Comparison of ENCODE assay signal across 13 cellular contexts in genomic region chr17:64622931-64623654, GRCh38. TPM values are rescaled to one million over a fixed set of nuclear protein-coding genes. Genes with fewer than 3 reads are reported as not detected.
DNase-seq lines count a peak whose midpoint lies in the region; ATAC-seq lines count a peak whose summit lies in the region.
"Had no signal": no experiment of that assay in that cellular context is flagged by ENCODE, and none has a peak within 500 bp of the region (broad histone marks: within the 10 kb centered on the region; RNA-seq: fewer than 3 reads in every experiment).

No MANE protein-coding gene starts in this region.

- ATAC-seq in memory B cell (ENCODE audit: low read depth) (no peak), GM21619 (IDR thresholded peaks at IDR 0.05; ENCODE audit: unreplicated experiment) (no peak)
- ATAC-seq in activated CD8-positive, alpha-beta T cell treated with anti-CD3 and anti-CD28 coated beads, Interleukin-2, amount 10 ng/mL, durations not matched to agents 7 days and 5 days, result no peak

- no peaks in the 10 kb centered on the region for H3K9me3 Mint-ChIP-seq in memory B cell
- no peaks in the 10 kb centered on the region for H3K9me3 Mint-ChIP-seq in activated CD8-positive, alpha-beta T cell treated with anti-CD3 and anti-CD28 coated beads, Interleukin-2, amount 10 ng/mL, durations not matched to agents 7 days and 5 days (ENCODE audit: insufficient read depth)
- H3K9me3 Mint-ChIP-seq in activated T-helper 2 cell treated with anti-CD3 and anti-CD28 coated beads, Interferon-gamma antibody, Interleukin-2, Interleukin-4, amounts not matched to agents 10 μg/mL and 5 μg/mL and 100 μg/mL, durations not matched to agents 14 hours and 24 hours and 36 hours, result no peaks in the 10 kb centered on the region

- POLR2A ChIA-PET in activated CD8-positive, alpha-beta T cell treated with anti-CD3 and anti-CD28 coated beads, Interleukin-2, amount 10 ng/mL, durations not matched to agents 7 days and 5 days (lab: Charles Lee), result no interaction called here

- no peaks in the 10 kb centered on the region for H3K27me3 Mint-ChIP-seq in memory B cell
- no peaks in the 10 kb centered on the region for H3K27me3 Mint-ChIP-seq in activated CD8-positive, alpha-beta T cell treated with anti-CD3 and anti-CD28 coated beads, Interleukin-2, amount 10 ng/mL, durations not matched to agents 7 days and 5 days (ENCODE audit: low read depth)
- H3K27me3 Mint-ChIP-seq in activated T-helper 2 cell treated with anti-CD3 and anti-CD28 coated beads, Interferon-gamma antibody, Interleukin-2, Interleukin-4, amounts not matched to agents 10 μg/mL and 5 μg/mL and 100 μg/mL, durations not matched to agents 14 hours and 24 hours and 36 hours (ENCODE audit: low read depth), result no peaks in the 10 kb centered on the region

- peak overlapping the region; percentile 7 for H3K27ac Mint-ChIP-seq in memory B cell
- H3K27ac Mint-ChIP-seq in activated CD8-positive, alpha-beta T cell treated with anti-CD3 and anti-CD28 coated beads, Interleukin-2, amount 10 ng/mL, durations not matched to agents 7 days and 5 days, result no peak overlapping the region
- H3K27ac Mint-ChIP-seq in activated T-helper 2 cell treated with anti-CD3 and anti-CD28 coated beads, Interferon-gamma antibody, Interleukin-2, Interleukin-4, amounts not matched to agents 10 μg/mL and 5 μg/mL and 100 μg/mL, durations not matched to agents 14 hours and 24 hours and 36 hours, result no peak overlapping the region

- CTCF ChIA-PET in activated CD8-positive, alpha-beta T cell treated with anti-CD3 and anti-CD28 coated beads, Interleukin-2, amount 10 ng/mL, durations not matched to agents 7 days and 5 days (lab: Charles Lee), result interaction anchor here (1.2 to 2.2 kb wide), 3 partner anchors 9 to 20 kb away, joined by 3 to 5 read pairs (median 3); no protein-coding TSS in a partner anchor

- H3K36me3 Mint-ChIP-seq in memory B cell, result peaks cover 8% of the 10 kb centered on the region
- peaks cover 3% of the 10 kb centered on the region for H3K36me3 Mint-ChIP-seq in activated CD8-positive, alpha-beta T cell treated with anti-CD3 and anti-CD28 coated beads, Interleukin-2, amount 10 ng/mL, durations not matched to agents 7 days and 5 days (ENCODE audit: low read depth)
- peaks cover 5% of the 10 kb centered on the region for H3K36me3 Mint-ChIP-seq in activated T-helper 2 cell treated with anti-CD3 and anti-CD28 coated beads, Interferon-gamma antibody, Interleukin-2, Interleukin-4, amounts not matched to agents 10 μg/mL and 5 μg/mL and 100 μg/mL, durations not matched to agents 14 hours and 24 hours and 36 hours (ENCODE audit: low read depth)

- intact Hi-C loops in activated T-helper 2 cell treated with anti-CD3 and anti-CD28 coated beads, Interferon-gamma antibody, Interleukin-2, Interleukin-4, amounts not matched to agents 10 μg/mL and 5 μg/mL and 100 μg/mL, durations not matched to agents 14 hours and 24 hours and 36 hours (cut with micrococcal nuclease), result no loop called here

- H3K4me1 Mint-ChIP-seq in memory B cell, result peaks cover 24% of the 10 kb centered on the region
- peaks cover 7% of the 10 kb centered on the region for H3K4me1 Mint-ChIP-seq in activated CD8-positive, alpha-beta T cell treated with anti-CD3 and anti-CD28 coated beads, Interleukin-2, amount 10 ng/mL, durations not matched to agents 7 days and 5 days (ENCODE audit: low read depth)
- H3K4me1 Mint-ChIP-seq in activated T-helper 2 cell treated with anti-CD3 and anti-CD28 coated beads, Interferon-gamma antibody, Interleukin-2, Interleukin-4, amounts not matched to agents 10 μg/mL and 5 μg/mL and 100 μg/mL, durations not matched to agents 14 hours and 24 hours and 36 hours (ENCODE audit: low read depth), result peaks cover 8% of the 10 kb centered on the region

- in situ Hi-C loops in Caki2 (cut with HindIII; ENCODE audit: low pct_unique_long_range_greater_than_20kb, low sequenced_read_pairs), result no loop called here

- H3K4me3 Mint-ChIP-seq in memory B cell, result no peak overlapping the region
- H3K4me3 Mint-ChIP-seq in activated CD8-positive, alpha-beta T cell treated with anti-CD3 and anti-CD28 coated beads, Interleukin-2, amount 10 ng/mL, durations not matched to agents 7 days and 5 days, result no peak overlapping the region
- H3K4me3 Mint-ChIP-seq in activated T-helper 2 cell treated with anti-CD3 and anti-CD28 coated beads, Interferon-gamma antibody, Interleukin-2, Interleukin-4, amounts not matched to agents 10 μg/mL and 5 μg/mL and 100 μg/mL, durations not matched to agents 14 hours and 24 hours and 36 hours (ENCODE audit: low read depth), result no peak overlapping the region

- DNase-seq in Caki2 (ENCODE audit: low read depth) (peak; percentile 40), NCI-H460 (ENCODE audit: extremely low read depth, low read depth) (peak; percentile 70), dermis microvascular lymphatic vessel endothelial cell (ENCODE audit: low read depth in 2 of 2) (peak; percentile 89 to 95), memory B cell (ENCODE audit: low spot score in 2 of 2) (no peak)
- DNase-seq in activated CD8-positive, alpha-beta T cell treated with anti-CD3 and anti-CD28 coated beads, Interleukin-2, amount 10 ng/mL, durations not matched to agents 7 days and 5 days, result no peak
- no peak for DNase-seq in activated T-helper 2 cell treated with anti-CD3 and anti-CD28 coated beads, Interferon-gamma antibody, Interleukin-2, Interleukin-4, amounts not matched to agents 10 μg/mL and 5 μg/mL and 100 μg/mL, durations not matched to agents 14 hours and 24 hours and 36 hours (ENCODE audit: low spot score)
- DNase-seq in activated naive CD4-positive, alpha-beta T cell treated with Interleukin-2 at 50 U/mL for 16 hours, result no peak
- DNase-seq: Calu3; central memory CD4-positive, alpha-beta T cell; NCI-H524; T-helper 1 cell; testis had no signal

RNA-seq across cellular contexts. Expression of gene SMURF2, which starts 39.0 kb away (rescaled TPM):
- 24.6 and 38.6 TPM in 2 replicates for total RNA-seq in Caki2 (2014; rRNA removed; shearing (Covaris generic); ENCODE audit: low replicate concordance)
- 9.5 and 11.0 TPM in 2 replicates for total RNA-seq in NCI-H460 (2014; rRNA removed; shearing (Covaris generic))
- polyA plus RNA-seq in NCI-H460 (2014; cell fraction: nucleus; rRNA removed), result 9.7 and 11.6 TPM in 2 replicates
- 83.8 and 99.5 TPM in 2 replicates for total RNA-seq in dermis microvascular lymphatic vessel endothelial cell
- 10 to 100 TPM; 16.1 to 16.4 TPM for total RNA-seq in activated CD8-positive, alpha-beta T cell treated with anti-CD3 and anti-CD28 coated beads, Interleukin-2, amount 10 ng/mL, durations not matched to agents 7 days and 5 days
- 12.6 and 13.1 TPM in 2 replicates for total RNA-seq in activated T-helper 2 cell treated with anti-CD3 and anti-CD28 coated beads, Interferon-gamma antibody, Interleukin-2, Interleukin-4, amounts not matched to agents 10 μg/mL and 5 μg/mL and 100 μg/mL, durations not matched to agents 14 hours and 24 hours and 36 hours

Comparison
In these comparisons a context has a peak if more than half of its experiments do, and no peak if none do; other contexts are left out.
1. DNase-seq: peak in Caki2 (single experiment), NCI-H460 (single experiment) and dermis microvascular lymphatic vessel endothelial cell (2 of 2); none in memory B cell (0 of 2), activated CD8-positive, alpha-beta T cell treated with anti-CD3 and anti-CD28 coated beads, Interleukin-2, amount 10 ng/mL, durations not matched to agents 7 days and 5 days (single experiment), activated T-helper 2 cell treated with anti-CD3 and anti-CD28 coated beads, Interferon-gamma antibody, Interleukin-2, Interleukin-4, amounts not matched to agents 10 μg/mL and 5 μg/mL and 100 μg/mL, durations not matched to agents 14 hours and 24 hours and 36 hours (single experiment) and activated naive CD4-positive, alpha-beta T cell treated with Interleukin-2 at 50 U/mL for 16 hours (single experiment).